In genomic region chr3:32238816-32239637, GRCh38 we compare ENCODE assay signal across 8 cellular contexts. TPM values are rescaled to one million over a fixed set of nuclear protein-coding genes. Genes with fewer than 3 reads are reported as not detected.
A peak's percentile ranks its signal among the peaks of the same experiment; 100 is the strongest.
DNase-seq lines count a peak whose midpoint lies in the region; ATAC-seq and TF ChIP-seq lines count a peak whose summit lies in the region.

No MANE protein-coding gene starts in this region.

- in situ Hi-C loops in Panc1 (cut with HindIII; ENCODE audit: low pct_unique_long_range_greater_than_20kb, low sequenced_read_pairs), result no loop called here

- peaks cover 4% of the 10 kb centered on the region; the same call in 1 of the 2 replicates for H3K9me3 ChIP-seq in Panc1 (ENCODE audit: control insufficient read depth, insufficient read depth, low read depth, low read length)
- H3K9me3 ChIP-seq in heart left ventricle, result peaks cover 0 to 14% (median 4%) of the 10 kb centered on the region in 12 donors
- no peaks in the 10 kb centered on the region for H3K9me3 ChIP-seq in prostate gland

- CTCF ChIA-PET in GM10248 (lab: Yijun Ruan, JAX) (interaction anchor here (1.3 kb wide), 1 partner anchor 62 kb away, joined by 3 read pairs; no protein-coding TSS in a partner anchor), Panc1 (lab: Charles Lee) (no interaction called here)

- H3K27ac ChIP-seq in Panc1 (ENCODE audit: low read length) (peak overlapping the region; percentile 78), heart left ventricle (peak overlapping the region; percentile 45 to 92 (median 83)), prostate gland (peak overlapping the region; percentile 61 to 70)

- intact Hi-C loops in Panc1 (cut with micrococcal nuclease; ENCODE audit: unreplicated experiment) (no loop called here), heart left ventricle (cut with DNase I) (loop anchor here in 6 of 10 donors (2.0 to 5.0 kb wide), 7 partner anchors 37 to 62 kb away; no protein-coding TSS in a partner anchor), prostate gland (cut with DNase I) (no loop called here)

- no peak for TF ChIP-seq CTCF in GM10248 (IDR thresholded peaks at IDR 0.05; ENCODE audit: control extremely low read depth, extremely low read depth, low read depth, missing control alignments)
- TF ChIP-seq CTCF in Panc1 (IDR thresholded peaks at IDR 0.05), result no peak
- no peak for TF ChIP-seq CTCF in heart left ventricle (IDR thresholded peaks at IDR 0.05)
- TF ChIP-seq CTCF in prostate gland (IDR thresholded peaks at IDR 0.05), result no peak

- BruUV-seq in Panc1 (replicated peaks; lab: Mats Ljungman, UMichigan), result no TSS peak

- TF ChIP-seq POLR2A in heart left ventricle (IDR thresholded peaks at IDR 0.05), result no peak
- TF ChIP-seq POLR2A in prostate gland (IDR thresholded peaks at IDR 0.05), result no peak

- peaks cover 16 to 40% of the 10 kb centered on the region in 2 donors for H3K36me3 Mint-ChIP-seq in activated naive CD4-positive, alpha-beta T cell treated with anti-CD3 and anti-CD28 coated beads, Interleukin-2, amount 50 U/mL, for 72 hours

- H3K4me1 ChIP-seq in Panc1 (ENCODE audit: control insufficient read depth, insufficient read depth, low read length) (peaks cover 4% of the 10 kb centered on the region), heart left ventricle (peaks cover 0 to 24% (median 8%) of the 10 kb centered on the region in 12 donors), prostate gland (replicated peaks) (no peaks in the 10 kb centered on the region)

- H3K27me3 ChIP-seq in Panc1 (ENCODE audit: control insufficient read depth, insufficient read depth, low read length) (no peaks in the 10 kb centered on the region; the same call in 1 of the 2 replicates), heart left ventricle (peaks cover 0 to 14% (median 0%) of the 10 kb centered on the region in 9 donors), prostate gland (replicated peaks; ENCODE audit: insufficient read depth) (no peaks in the 10 kb centered on the region)

- H3K4me3 ChIP-seq in Panc1 (ENCODE audit: low read depth in 2 of 2, low read length in 2 of 2) (peak overlapping the region; percentile 73 to 75), heart left ventricle (peak overlapping the region; percentile 50 to 95 (median 72)), prostate gland (peak overlapping the region; percentile 58 to 74)

- POLR2A ChIA-PET in GM10248 (lab: Yijun Ruan, JAX) (no interaction called here), Panc1 (lab: Charles Lee) (no interaction called here)

- H3K9me3 Mint-ChIP-seq in activated naive CD4-positive, alpha-beta T cell treated with anti-CD3 and anti-CD28 coated beads, Interleukin-2, amount 50 U/mL, for 72 hours, result peaks cover 0 to 6% of the 10 kb centered on the region in 2 donors

- ATAC-seq in HG02759 (IDR thresholded peaks at IDR 0.05; ENCODE audit: unreplicated experiment), result peak; percentile 37
- ATAC-seq in Panc1, result peak; percentile 74
- ATAC-seq in activated naive CD4-positive, alpha-beta T cell treated with anti-CD3 and anti-CD28 coated beads, Interleukin-2, amount 50 U/mL, for 72 hours, result peak; percentile 55 to 56
- peak in 3 of 4 donors; percentile 35 to 60 (median 37) for ATAC-seq in heart left ventricle

- DNase-seq in GM10248 (ENCODE audit: extremely low spot score) (peak; percentile 40), Panc1 (ENCODE audit: low read depth, low spot score) (no peak), heart left ventricle (peak; percentile 27 to 73 (median 52)), prostate gland (ENCODE audit: low spot score) (peak; percentile 19), NCI-H1048 (lab: John Stamatoyannopoulos, UW) (no peak), cerebellar nuclear complex (lab: John Stamatoyannopoulos, UW) (no peak)
- DNase-seq in activated naive CD4-positive, alpha-beta T cell treated with anti-CD3 and anti-CD28 coated beads, Interleukin-2, amount 50 U/mL, for 72 hours (ENCODE audit: low spot score in 2 of 2), result peak; percentile 53 to 69

- 1 to 3% (median 2%) methylated on average over 23 to 56 of the region's 56 CpGs for WGBS in heart left ventricle, 4 donors
- whole genome bisulfite sequencing in prostate gland, result under 1% methylated on average over 34 of the region's 56 CpGs

- H3K27ac Mint-ChIP-seq in activated naive CD4-positive, alpha-beta T cell treated with anti-CD3 and anti-CD28 coated beads, Interleukin-2, amount 50 U/mL, for 72 hours, result peak overlapping the region in 1 of 2 donors; percentile 69

- peaks cover 2% of the 10 kb centered on the region; the same call in 1 of the 2 replicates for H3K36me3 ChIP-seq in Panc1 (ENCODE audit: control insufficient read depth, insufficient read depth, low read length)
- no peaks in the 10 kb centered on the region for H3K36me3 ChIP-seq in heart left ventricle
- H3K36me3 ChIP-seq in prostate gland, result no peaks in the 10 kb centered on the region

RNA-seq across cellular contexts. Expression of gene CMTM8, which starts 0.5 kb away (rescaled TPM):
- total RNA-seq in Panc1 (2021; ENCODE audit: unreplicated experiment) (9.8 TPM), heart left ventricle (10 to 100 TPM in 1 of 9 donors, 1 to 10 TPM in 8; 1.7 to 12.1 (median 3.5) TPM), prostate gland (10 to 100 TPM; 28.8 to 30.3 TPM)
- 10.1 TPM for polyA plus RNA-seq in Panc1 (2012; ENCODE audit: insufficient read length)
- total RNA-seq in activated naive CD4-positive, alpha-beta T cell treated with anti-CD3 and anti-CD28 coated beads, Interleukin-2, amount 50 U/mL, for 72 hours, result 1 to 10 TPM; 7.8 to 9.5 TPM
- polyA plus RNA-seq in heart left ventricle, result 1 to 10 TPM; 4.8 to 6.4 TPM

Comparison
In these comparisons a context has a peak if more than half of its experiments do, and no peak if none do; other contexts are left out.
1. DNase-seq: peak in GM10248 (single experiment), activated naive CD4-positive, alpha-beta T cell treated with anti-CD3 and anti-CD28 coated beads, Interleukin-2, amount 50 U/mL, for 72 hours (2 of 2), heart left ventricle (5 of 5) and prostate gland (single experiment); none in Panc1 (single experiment), NCI-H1048 (single experiment) and cerebellar nuclear complex (0 of 2).
2. intact Hi-C loops: an anchor here in heart left ventricle (2.0 to 5.0 kb wide); none called in Panc1 and prostate gland.
3. Peak in every context shown above with its lines, with median percentiles within 50 percentile points of each other: ATAC-seq, H3K27ac ChIP-seq and H3K4me3 ChIP-seq.